ENCODE assay signal across 1 cellular context in genomic region chr5:131068893-131069643, GRCh38.
TF ChIP-seq lines count a peak whose summit lies in the region.

No MANE protein-coding gene starts in this region.

TF ChIP-seq in H1, 55 proteins besides CTCF, POLR2A, EP300 and RAD21 (continued from another document):
- TF ChIP-seq CHD7 (IDR thresholded peaks at IDR 0.05; ENCODE audit: insufficient replicate concordance, low read length): no peak
- no peak for TF ChIP-seq SP2 (IDR thresholded peaks at IDR 0.05; ENCODE audit: low read length)
- no peak for TF ChIP-seq ATF3 (IDR thresholded peaks at IDR 0.05; ENCODE audit: insufficient read depth, low read depth, low read length)
- TF ChIP-seq HDAC2 (IDR thresholded peaks at IDR 0.05; ENCODE audit: borderline replicate concordance in 1 of 2, low read depth in 2 of 2, low read length in 2 of 2): no peak
- no peak for TF ChIP-seq CBX8 (IDR thresholded peaks at IDR 0.05; ENCODE audit: borderline replicate concordance, low read depth, low read length)
- no peak for TF ChIP-seq JUND (IDR thresholded peaks at IDR 0.05; ENCODE audit: low read length)
- TF ChIP-seq E2F6 (IDR thresholded peaks at IDR 0.05): no peak
- TF ChIP-seq TBP (IDR thresholded peaks at IDR 0.05; ENCODE audit: low read depth, low read length): no peak
- TF ChIP-seq SUZ12 (IDR thresholded peaks at IDR 0.05; ENCODE audit: low read length): no peak
- no peak for TF ChIP-seq RBBP5 (IDR thresholded peaks at IDR 0.05; ENCODE audit: borderline replicate concordance, low read depth, low read length)
- no peak for TF ChIP-seq PHF8 (conservative IDR thresholded peaks at IDR 0.05; ENCODE audit: low read depth, low read length)
- no peak for TF ChIP-seq GTF2F1 (IDR thresholded peaks at IDR 0.05; ENCODE audit: borderline replicate concordance, low read depth, low read length)
TF ChIP-seq in H1: peak in this region for 0.
